32 cellular contexts compared by ENCODE assay signal in genomic region chr9:11340656-11341055, GRCh38.
"Had no signal": no experiment of that assay in that cellular context is flagged by ENCODE, and none has a peak within 500 bp of the region (broad histone marks: within the 10 kb centered on the region; RNA-seq: fewer than 3 reads in every experiment).

No MANE protein-coding gene starts in this region.

- H3K9me3 Mint-ChIP-seq: mesothelial cell of epicardium, naive B cell, nephron progenitor cell, neural progenitor cell had no signal

- H3K4me3 Mint-ChIP-seq: immature natural killer cell; mesothelial cell of epicardium; natural killer cell; nephron progenitor cell; neural progenitor cell; stimulated activated naive B cell treated with anti-CD40 and anti-IgM and Interleukin-4, amounts not matched to agents 10 μg/mL and 1 μg/mL and 100 μg/mL, for 72 hours had no signal

- H3K27ac ChIP-seq: left lung, lower lobe of right lung, neural progenitor cell, neutrophil, ovary, right atrium auricular region, skin epidermis, stomach, testis, thyroid gland, transverse colon, upper lobe of left lung, vagina had no signal

- H3K9me3 ChIP-seq: left lung, lower lobe of right lung, neutrophil, ovary, right atrium auricular region, stomach, testis, thyroid gland, transverse colon, upper lobe of left lung, vagina had no signal

- H3K27ac Mint-ChIP-seq: immature natural killer cell; mesothelial cell of epicardium; naive B cell; natural killer cell; nephron progenitor cell; neural progenitor cell; progenitor cell of endocrine pancreas; stimulated activated naive B cell treated with anti-CD40 and anti-IgM and Interleukin-4, amounts not matched to agents 10 μg/mL and 1 μg/mL and 100 μg/mL, for 72 hours had no signal

- DNase-seq: hypothalamus; immature natural killer cell; kidney; left colon; left lung; lower lobe of right lung; mammary epithelial cell; mesendoderm; naive B cell; natural killer cell; nephron progenitor cell; occipital lobe; ovary; stimulated activated CD4-positive, alpha-beta T cell treated with anti-CD3 and anti-CD28 coated beads, Interleukin-12 subunit alpha, Interleukin-12 subunit beta, amount 100 ng/mL, for 4 hours; stimulated activated CD4-positive, alpha-beta T cell treated with anti-CD3 and anti-CD28 coated beads, Interleukin-15, amount 100 ng/mL, for 24 hours; stimulated activated CD4-positive, alpha-beta T cell treated with anti-CD3 and anti-CD28 coated beads, Interleukin-2, amount 100 ng/mL, for 24 hours; stimulated activated CD4-positive, alpha-beta T cell treated with anti-CD3 and anti-CD28 coated beads, Interleukin-4, amount 100 ng/mL, for 1 hour; stimulated activated naive B cell treated with anti-CD40 and anti-IgM and Interleukin-4, amounts not matched to agents 10 μg/mL and 1 μg/mL and 100 μg/mL, for 72 hours; stimulated activated naive CD8-positive, alpha-beta T cell treated with anti-CD3 and anti-CD28 coated beads, Interleukin-15, Interleukin-2, amounts not matched to agents 100 U/mL and 50 U/mL, for 24 hours; stomach; testis; thyroid gland; transverse colon; upper lobe of left lung had no signal

- H3K36me3 ChIP-seq: left lung, lower lobe of right lung, neural progenitor cell, neutrophil, ovary, right atrium auricular region, stomach, thyroid gland, transverse colon, upper lobe of left lung, vagina had no signal

- H2AFZ ChIP-seq: neural progenitor cell had no signal

- H3K4me3 ChIP-seq: left lung, lower lobe of right lung, neural progenitor cell, ovary, right atrium auricular region, skin epidermis, stomach, testis, thyroid gland, transverse colon, upper lobe of left lung, vagina had no signal

- H3K4me2 ChIP-seq: neural progenitor cell had no signal

- H3K27me3 Mint-ChIP-seq: naive B cell; progenitor cell of endocrine pancreas; stimulated activated naive B cell treated with anti-CD40 and anti-IgM and Interleukin-4, amounts not matched to agents 10 μg/mL and 1 μg/mL and 100 μg/mL, for 72 hours had no signal

- H3K4me1 Mint-ChIP-seq: mesothelial cell of epicardium, natural killer cell, nephron progenitor cell, neural progenitor cell had no signal

- H3K27me3 ChIP-seq: left lung, neural progenitor cell, neutrophil, ovary, right atrium auricular region, stomach, testis, thyroid gland, transverse colon, upper lobe of left lung, vagina had no signal

- ATAC-seq: left colon; left lung; lower lobe of right lung; natural killer cell; sciatic nerve; stimulated activated naive B cell treated with anti-CD40 and anti-IgM and Interleukin-4, amounts not matched to agents 10 μg/mL and 1 μg/mL and 100 μg/mL, for 72 hours; stimulated activated naive CD8-positive, alpha-beta T cell treated with anti-CD3 and anti-CD28 coated beads, Interleukin-15, Interleukin-2, amounts not matched to agents 100 U/mL and 50 U/mL, for 24 hours had no signal

- H3K4me1 ChIP-seq: left lung, lower lobe of right lung, neural progenitor cell, right atrium auricular region, stomach, testis, thyroid gland, transverse colon, upper lobe of left lung, vagina had no signal

- H3K36me3 Mint-ChIP-seq: immature natural killer cell; mesothelial cell of epicardium; naive B cell; natural killer cell; neural progenitor cell; stimulated activated naive B cell treated with anti-CD40 and anti-IgM and Interleukin-4, amounts not matched to agents 10 μg/mL and 1 μg/mL and 100 μg/mL, for 72 hours had no signal
